In the genomic region with DNA sequence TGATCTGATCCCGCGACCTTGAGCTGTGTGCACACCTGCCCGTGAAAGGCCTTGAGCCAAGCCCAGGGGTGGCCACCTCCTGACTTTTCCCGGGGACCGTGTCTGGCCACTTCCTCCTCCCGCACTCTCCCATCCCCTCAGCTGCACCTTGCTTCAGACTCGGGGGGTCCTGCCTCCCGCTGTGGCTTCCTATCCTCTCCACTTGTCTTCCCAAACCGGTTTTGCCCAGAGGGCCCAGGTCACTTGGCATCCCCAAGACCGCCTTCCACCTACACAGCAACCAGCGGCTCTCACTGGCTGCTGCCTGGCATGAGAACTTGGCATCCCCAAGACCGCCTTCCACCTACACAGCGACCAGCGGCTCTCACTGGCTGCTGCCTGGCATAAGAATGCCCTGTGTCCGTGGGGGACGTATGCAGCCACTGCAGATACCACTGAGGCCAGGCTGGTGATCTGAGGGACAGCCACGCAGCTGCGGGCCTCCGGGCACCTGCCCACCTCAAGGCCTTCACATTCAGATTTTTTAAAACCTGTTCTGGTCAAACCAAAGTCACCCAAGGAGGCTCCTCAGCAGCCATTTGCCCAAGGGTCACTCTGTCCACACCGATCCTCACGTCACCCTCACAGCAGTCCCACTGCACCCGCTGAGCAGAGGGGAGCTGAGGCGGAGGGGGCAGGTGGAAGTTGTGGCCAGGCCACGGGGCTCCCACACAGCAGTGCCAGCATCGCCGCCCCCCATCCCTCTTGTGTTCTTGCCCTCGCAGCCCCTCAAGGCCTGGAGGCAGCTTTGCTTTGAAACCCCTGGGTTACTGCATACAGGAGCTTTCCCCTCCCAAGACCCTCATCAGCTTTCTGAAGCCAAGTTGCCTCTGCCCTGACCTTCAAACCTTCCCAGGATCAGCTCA, we compare ENCODE assay signal across 18 cellular contexts.
DNase-seq lines count a peak whose midpoint lies in the region; ATAC-seq, FAIRE-seq and TF ChIP-seq lines count a peak whose summit lies in the region.
"Had no signal": no experiment of that assay in that cellular context is flagged by ENCODE, and none has a peak within 500 bp of the region (broad histone marks: within the 10 kb centered on the region; RNA-seq: fewer than 3 reads in every experiment).

No MANE protein-coding gene starts in this region.

- H4K20me1 ChIP-seq in HepG2 (ENCODE audit: insufficient read depth, low read length): no peaks in the 10 kb centered on the region; the same call in 1 of the 2 replicates

- H3K36me3 Mint-ChIP-seq in brain: no peaks in the 10 kb centered on the region
- H3K36me3 Mint-ChIP-seq in activated T-helper 2 cell treated with anti-CD3 and anti-CD28 coated beads, Interferon-gamma antibody, Interleukin-2, Interleukin-4, amounts not matched to agents 10 μg/mL and 5 μg/mL and 100 μg/mL, durations not matched to agents 14 hours and 24 hours and 36 hours (ENCODE audit: low read depth): no peaks in the 10 kb centered on the region
- H3K36me3 Mint-ChIP-seq: CD4-positive, alpha-beta memory T cell had no signal

- H3K9ac ChIP-seq in HepG2 (ENCODE audit: insufficient read depth, low read depth, low read length): no peak overlapping the region
- H3K9ac ChIP-seq: GM23248 had no signal

- ATAC-seq in Right ventricle myocardium superior (ENCODE audit: poor library complexity): no peak
- no peak for ATAC-seq in Right ventricle myocardium inferior
- peak; percentile 15; the same call in 2 of the 3 replicates for ATAC-seq in HepG2
- no peak for ATAC-seq in psoas muscle

- no peaks in the 10 kb centered on the region for H3K79me2 ChIP-seq in HepG2 (ENCODE audit: insufficient read depth, low read length)

- H3K9me3 ChIP-seq in HepG2 (ENCODE audit: low read length) (peaks cover 4% of the 10 kb centered on the region; the same call in 1 of the 2 replicates), psoas muscle (no peaks in the 10 kb centered on the region)

- no peaks in the 10 kb centered on the region for H3K27me3 Mint-ChIP-seq in brain
- no peaks in the 10 kb centered on the region for H3K27me3 Mint-ChIP-seq in activated T-helper 2 cell treated with anti-CD3 and anti-CD28 coated beads, Interferon-gamma antibody, Interleukin-2, Interleukin-4, amounts not matched to agents 10 μg/mL and 5 μg/mL and 100 μg/mL, durations not matched to agents 14 hours and 24 hours and 36 hours (ENCODE audit: low read depth)
- H3K27me3 Mint-ChIP-seq: B cell had no signal

- TF ChIP-seq RAD21 in HepG2 (CRISPR knock-in tag; IDR thresholded peaks at IDR 0.05): no peak

- no peak overlapping the region for H3K27ac ChIP-seq in HepG2 (ENCODE audit: extremely low read length, insufficient read depth, low read length)
- no peak overlapping the region for H3K27ac ChIP-seq in psoas muscle
- H3K27ac ChIP-seq: GM23248 had no signal

- H3K36me3 ChIP-seq in HepG2 (replicated peaks in 1 of 2; ENCODE audit: control insufficient read depth in 1 of 2, insufficient read depth in 2 of 2, low read length in 2 of 2): no peaks in the 10 kb centered on the region
- no peaks in the 10 kb centered on the region for H3K36me3 ChIP-seq in psoas muscle (ENCODE audit: insufficient read depth in 1 of 2, low read depth in 1 of 2)

- TF ChIP-seq CTCF in brain (conservative IDR thresholded peaks at IDR 0.05) (no peak), HepG2 (CRISPR knock-in tag; IDR thresholded peaks at IDR 0.05) (no peak), psoas muscle (IDR thresholded peaks at IDR 0.05) (no peak)

- no peaks in the 10 kb centered on the region for H3K4me1 ChIP-seq in HepG2 (ENCODE audit: insufficient read depth, low read length)
- H3K4me1 ChIP-seq in psoas muscle: no peaks in the 10 kb centered on the region

- intact Hi-C loops in Right ventricle myocardium superior (cut with DNase I): no loop called here
- intact Hi-C loops in Right ventricle myocardium inferior (cut with DNase I): no loop called here
- intact Hi-C loops in HepG2 (cut with micrococcal nuclease; ENCODE audit: unreplicated experiment): no loop called here
- intact Hi-C loops in psoas muscle (cut with DNase I): no loop called here
- intact Hi-C loops in activated T-helper 2 cell treated with anti-CD3 and anti-CD28 coated beads, Interferon-gamma antibody, Interleukin-2, Interleukin-4, amounts not matched to agents 10 μg/mL and 5 μg/mL and 100 μg/mL, durations not matched to agents 14 hours and 24 hours and 36 hours (cut with micrococcal nuclease): no loop called here

- 20% methylated on average over 25 of the region's 27 CpGs for WGBS in HepG2 (ENCODE audit: low lambda C conversion rate)
- WGBS in psoas muscle, 3 donors: 85 to 88% (median 87%) methylated on average over 27 of the region's 27 CpGs

- in situ Hi-C loops in HepG2 (cut with HindIII; ENCODE audit: extremely low pct_ligation_motif_present, low pct_unique_long_range_greater_than_20kb): no loop called here

- peak overlapping the region in 3 of 5 experiments; percentile 61 to 85 (median 83) for H3K27ac Mint-ChIP-seq in brain
- no peak overlapping the region for H3K27ac Mint-ChIP-seq in activated T-helper 2 cell treated with anti-CD3 and anti-CD28 coated beads, Interferon-gamma antibody, Interleukin-2, Interleukin-4, amounts not matched to agents 10 μg/mL and 5 μg/mL and 100 μg/mL, durations not matched to agents 14 hours and 24 hours and 36 hours
- H3K27ac Mint-ChIP-seq: B cell; CD4-positive, alpha-beta memory T cell had no signal

- H3K4me3 Mint-ChIP-seq in brain: no peak overlapping the region
- H3K4me3 Mint-ChIP-seq in activated T-helper 2 cell treated with anti-CD3 and anti-CD28 coated beads, Interferon-gamma antibody, Interleukin-2, Interleukin-4, amounts not matched to agents 10 μg/mL and 5 μg/mL and 100 μg/mL, durations not matched to agents 14 hours and 24 hours and 36 hours (ENCODE audit: low read depth): no peak overlapping the region
- H3K4me3 Mint-ChIP-seq: B cell; CD4-positive, alpha-beta memory T cell had no signal

- H3K4me1 Mint-ChIP-seq in brain: peaks cover 41% of the 10 kb centered on the region
- no peaks in the 10 kb centered on the region for H3K4me1 Mint-ChIP-seq in activated T-helper 2 cell treated with anti-CD3 and anti-CD28 coated beads, Interferon-gamma antibody, Interleukin-2, Interleukin-4, amounts not matched to agents 10 μg/mL and 5 μg/mL and 100 μg/mL, durations not matched to agents 14 hours and 24 hours and 36 hours (ENCODE audit: low read depth)
- H3K4me1 Mint-ChIP-seq: B cell; CD4-positive, alpha-beta memory T cell had no signal

- H3K27me3 ChIP-seq in HepG2 (ENCODE audit: control insufficient read depth in 1 of 2, insufficient read depth in 2 of 2, low read length in 2 of 2) (peaks cover 25 to 64% of the 10 kb centered on the region in 2 experiments), psoas muscle (ENCODE audit: insufficient read depth in 3 of 3, low read length in 2 of 3) (no peaks in the 10 kb centered on the region)

- TF ChIP-seq EP300 in HepG2 (IDR thresholded peaks at IDR 0.05; ENCODE audit: low read depth in 2 of 2, low read length in 2 of 2): no peak
- no peak for TF ChIP-seq EP300 in HepG2 (CRISPR knock-in tag; IDR thresholded peaks at IDR 0.05; ENCODE audit: borderline replicate concordance)

- H3K4me2 ChIP-seq in HepG2 (ENCODE audit: low read depth, low read length): no peak overlapping the region

- no peak overlapping the region for H2AFZ ChIP-seq in HepG2 (ENCODE audit: low read length)
- H2AFZ ChIP-seq: GM23248 had no signal

- no peak for TF ChIP-seq POLR2A in HepG2 (IDR thresholded peaks at IDR 0.05; ENCODE audit: insufficient read depth in 1 of 2, low read depth in 2 of 2, low read length in 2 of 2)

- H3K4me3 ChIP-seq in HepG2 (replicated peaks in 1 of 3; ENCODE audit: insufficient read depth in 1 of 3, low read depth in 2 of 3, low read length in 3 of 3) (no peak overlapping the region), psoas muscle (no peak overlapping the region)
- H3K4me3 ChIP-seq: GM23248 had no signal

- DNase-seq in Right ventricle myocardium superior (peak; percentile 17), Right ventricle myocardium inferior (ENCODE audit: missing footprints) (no peak), HepG2 (ENCODE audit: low spot score) (no peak), psoas muscle (peak; percentile 4 to 33), NCI-H526 treated with DMSO at 0.1 percent for 48 hours (lab: John Stamatoyannopoulos, UW) (no peak)
- DNase-seq in activated T-helper 2 cell treated with anti-CD3 and anti-CD28 coated beads, Interferon-gamma antibody, Interleukin-2, Interleukin-4, amounts not matched to agents 10 μg/mL and 5 μg/mL and 100 μg/mL, durations not matched to agents 14 hours and 24 hours and 36 hours (ENCODE audit: low spot score): no peak
- no peak for DNase-seq in stimulated activated CD8-positive, alpha-beta memory T cell treated with anti-CD3 and anti-CD28 coated beads, Interleukin-4, amount 100 ng/mL, for 48 hours
- DNase-seq: ACHN; C1 segment of cervical spinal cord; CD4-positive, alpha-beta memory T cell; DMS79 treated with DMSO at 0.1 percent for 48 hours; EL; GM23248; H7 had no signal

- POLR2A ChIA-PET in HepG2 (lab: Yijun Ruan, JAX): no interaction called here

- CTCF ChIA-PET in HepG2 (lab: Yijun Ruan, JAX; ENCODE audit: low intra/inter-chr PET ratio, low total read pairs): no interaction called here

- FAIRE-seq in HepG2 (lab: Jason Lieb, UNC): no peak
- FAIRE-seq: G401.6, GM12891 had no signal

- no TSS peak for BruUV-seq in HepG2 (replicated peaks; lab: Mats Ljungman, UMichigan)

- H3K9me3 Mint-ChIP-seq in brain: peaks cover 0 to 4% (median 4%) of the 10 kb centered on the region in 5 experiments
- H3K9me3 Mint-ChIP-seq in activated T-helper 2 cell treated with anti-CD3 and anti-CD28 coated beads, Interferon-gamma antibody, Interleukin-2, Interleukin-4, amounts not matched to agents 10 μg/mL and 5 μg/mL and 100 μg/mL, durations not matched to agents 14 hours and 24 hours and 36 hours: peaks cover 5% of the 10 kb centered on the region

TF ChIP-seq in HepG2, 621 proteins besides CTCF, POLR2A, EP300 and RAD21:
- TF ChIP-seq ZBTB21 (CRISPR knock-in tag; IDR thresholded peaks at IDR 0.05) (no peak), EZH2 (conservative IDR thresholded peaks at IDR 0.05; ENCODE audit: low read depth, low read length) (peak; percentile 19; the same call in 1 of the 2 replicates)
TF ChIP-seq in HepG2: peak in this region for 1.

Comparison
In these comparisons a context has a peak if more than half of its experiments do, and no peak if none do; other contexts are left out.
1. DNase-seq: peak in Right ventricle myocardium superior (single experiment) and psoas muscle (2 of 2); none in Right ventricle myocardium inferior (single experiment), HepG2 (single experiment), NCI-H526 treated with DMSO at 0.1 percent for 48 hours (single experiment), activated T-helper 2 cell treated with anti-CD3 and anti-CD28 coated beads, Interferon-gamma antibody, Interleukin-2, Interleukin-4, amounts not matched to agents 10 μg/mL and 5 μg/mL and 100 μg/mL, durations not matched to agents 14 hours and 24 hours and 36 hours (single experiment) and stimulated activated CD8-positive, alpha-beta memory T cell treated with anti-CD3 and anti-CD28 coated beads, Interleukin-4, amount 100 ng/mL, for 48 hours (single experiment).